ENCODE assay signal across 9 cellular contexts in the genomic region with DNA sequence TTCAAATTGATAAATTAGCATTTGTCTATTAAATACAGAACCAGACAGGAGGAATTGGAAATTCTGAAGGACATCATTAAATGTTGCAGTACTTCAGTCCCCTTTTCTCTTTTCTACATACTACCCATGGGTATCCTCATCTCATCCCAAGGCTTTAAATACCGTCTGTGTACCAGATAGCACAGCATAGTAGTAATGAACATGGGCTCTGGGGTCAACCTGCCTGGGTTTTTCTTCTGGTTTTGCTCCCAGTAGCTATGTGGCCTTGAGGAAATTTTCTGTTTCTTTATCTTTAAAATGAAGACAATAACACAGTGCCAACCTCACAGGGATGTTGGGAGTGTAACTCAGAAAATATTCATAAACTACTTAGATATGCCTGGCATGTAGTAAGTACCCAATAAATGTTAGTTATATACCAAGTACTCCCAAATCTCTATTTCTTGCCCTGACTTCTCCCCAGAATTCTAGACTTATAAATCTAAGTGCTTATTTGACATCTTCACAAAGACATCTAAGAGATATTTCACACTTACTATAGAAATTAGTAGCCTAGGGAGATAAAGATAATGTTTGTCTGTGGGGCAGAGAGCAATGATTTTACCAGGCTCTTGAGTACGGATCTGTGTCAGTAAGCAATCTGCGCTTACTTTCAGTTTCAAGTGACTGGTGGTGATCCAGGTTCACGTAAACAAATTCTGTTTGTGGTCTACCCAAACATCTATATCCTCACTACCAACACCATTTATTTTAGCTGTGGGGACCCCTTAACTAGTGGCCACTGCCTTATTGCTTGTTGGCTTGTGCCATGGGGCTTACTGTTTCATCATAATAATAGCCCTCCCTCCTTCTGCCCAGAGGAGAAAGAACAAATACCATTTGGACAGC.
DNase-seq lines count a peak whose midpoint lies in the region; ATAC-seq and TF ChIP-seq lines count a peak whose summit lies in the region.
"Had no signal": no experiment of that assay in that cellular context is flagged by ENCODE, and none has a peak within 500 bp of the region (broad histone marks: within the 10 kb centered on the region; RNA-seq: fewer than 3 reads in every experiment).

No MANE protein-coding gene starts in this region.

- peaks cover 11% of the 10 kb centered on the region; the same call in 1 of the 2 replicates for H3F3A ChIP-seq in DOHH2 (ENCODE audit: control insufficient read depth, insufficient read depth)

- H3K4me3 ChIP-seq in DOHH2 (ENCODE audit: low read length), result peak overlapping the region; percentile 38

- no peaks in the 10 kb centered on the region for H3K27me3 ChIP-seq in DOHH2 (ENCODE audit: control insufficient read depth, low read length)

- H3K79me2 ChIP-seq in DOHH2 (ENCODE audit: control insufficient read depth, low read length), result no peaks in the 10 kb centered on the region

- no peaks in the 10 kb centered on the region for H4K20me1 ChIP-seq in DOHH2 (ENCODE audit: control insufficient read depth, insufficient read depth, low read depth, low read length)

- no peaks in the 10 kb centered on the region for H3K9me2 ChIP-seq in DOHH2 (replicated peaks; ENCODE audit: control insufficient read depth, low read length)

- peaks cover 7% of the 10 kb centered on the region; the same call in 1 of the 2 replicates for H3K9me3 ChIP-seq in DOHH2 (ENCODE audit: control insufficient read depth, insufficient read depth, low read length)

- no peak for TF ChIP-seq CTCF in DOHH2 (IDR thresholded peaks at IDR 0.05; ENCODE audit: low read depth, low read length, poor library complexity, severe bottlenecking)

- H3K4me2 ChIP-seq in DOHH2 (ENCODE audit: low read length), result peak overlapping the region; percentile 56

- H3K4me1 ChIP-seq in DOHH2 (ENCODE audit: control insufficient read depth, low read length), result peaks cover 48% of the 10 kb centered on the region

- DNase-seq in fibroblast of peridontal ligament (ENCODE audit: extremely low read depth) (peak; percentile 27), hippocampal formation (lab: John Stamatoyannopoulos, UW) (no peak), SKM-1 (lab: John Stamatoyannopoulos, UW; ENCODE audit: unreplicated experiment) (no peak), SIG-M5 (lab: John Stamatoyannopoulos, UW) (no peak)
- DNase-seq: activated CD8-positive, alpha-beta memory T cell treated with anti-CD3 and anti-CD28 coated beads, Interleukin-2, amount 50 U/mL, for 4 hours had no signal

- no peak overlapping the region for H3K27ac ChIP-seq in DOHH2 (ENCODE audit: low read depth, low read length)

- no peaks in the 10 kb centered on the region; the same call in 1 of the 2 replicates for H3K36me3 ChIP-seq in DOHH2 (ENCODE audit: control insufficient read depth, low read length)

- ATAC-seq in GM21367 (IDR thresholded peaks at IDR 0.05; ENCODE audit: unreplicated experiment), result peak; percentile 64
- ATAC-seq in HG03565 (IDR thresholded peaks at IDR 0.05; ENCODE audit: unreplicated experiment), result peak; percentile 65
- ATAC-seq in HG02588 (IDR thresholded peaks at IDR 0.05; ENCODE audit: unreplicated experiment), result no peak
